Comparison of ENCODE assay signal across 14 cellular contexts in the genomic region with DNA sequence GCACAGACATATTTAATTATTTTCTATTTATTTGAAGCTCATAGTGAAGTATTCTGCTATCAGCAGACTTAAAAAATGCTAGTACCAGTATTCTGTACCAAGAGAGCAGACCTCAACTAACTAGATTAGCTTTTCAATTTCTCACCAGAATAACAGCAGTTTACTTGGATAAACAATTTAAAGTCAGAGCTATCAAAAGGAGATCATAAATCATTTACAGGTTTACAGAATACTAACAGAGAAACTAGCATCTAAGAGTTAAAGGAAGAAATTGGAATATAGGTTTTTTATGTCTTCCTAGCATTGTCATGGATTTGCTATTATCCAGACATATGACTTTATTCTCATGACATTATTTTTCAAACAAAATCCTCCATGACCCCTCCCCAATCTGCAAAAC.
DNase-seq lines count a peak whose midpoint lies in the region; ATAC-seq and TF ChIP-seq lines count a peak whose summit lies in the region.
"Had no signal": no experiment of that assay in that cellular context is flagged by ENCODE, and none has a peak within 500 bp of the region (broad histone marks: within the 10 kb centered on the region; RNA-seq: fewer than 3 reads in every experiment).

No MANE protein-coding gene starts in this region.

- H3K9me3 ChIP-seq in BLaER1 treated with 17β-estradiol and CSF1 and Interleukin-3, amounts not matched to agents 10 nM and 100 nM (replicated peaks in 1 of 11): peaks cover 0 to 4% (median 0%) of the 10 kb centered on the region in 11 experiments; a peak in 1 of 22 replicates
- H3K9me3 ChIP-seq in HEK293 (ENCODE audit: control insufficient read depth, insufficient read depth, low read depth, low read length) (no peaks in the 10 kb centered on the region), neutrophil (no peaks in the 10 kb centered on the region)

- no peak overlapping the region for H3K4me3 Mint-ChIP-seq in central memory CD8-positive, alpha-beta T cell

- peaks cover 53% of the 10 kb centered on the region for H3K4me1 Mint-ChIP-seq in central memory CD8-positive, alpha-beta T cell

- POLR2A ChIA-PET in HEK293 (lab: Yijun Ruan, JAX): no interaction called here
- POLR2A ChIA-PET in RWPE1 (lab: Yijun Ruan, JAX; ENCODE audit: low non-redundant PET): no interaction called here

- H3K9ac ChIP-seq in BLaER1 treated with 17β-estradiol and CSF1 and Interleukin-3, amounts not matched to agents 10 nM and 100 nM: no peak overlapping the region

- no peaks in the 10 kb centered on the region for H3K27me3 ChIP-seq in BLaER1 treated with 17β-estradiol and CSF1 and Interleukin-3, amounts not matched to agents 10 nM and 100 nM
- no peaks in the 10 kb centered on the region for H3K27me3 ChIP-seq in neutrophil

- H3K27ac ChIP-seq in BLaER1 treated with 17β-estradiol and CSF1 and Interleukin-3, amounts not matched to agents 10 nM and 100 nM: no peak overlapping the region; a peak in 1 of 22 replicates
- H3K27ac ChIP-seq in HEK293 (ENCODE audit: extremely low read depth, low read depth, low read length) (no peak overlapping the region), neutrophil (peak overlapping the region; percentile 98), RWPE1 (no peak overlapping the region)
- H3K27ac ChIP-seq: WERI-Rb-1 had no signal

- CTCF ChIA-PET in HEK293 (lab: Yijun Ruan, JAX) (interaction anchor here (1.3 to 2.6 kb wide), 2 partner anchors 21 to 117 kb away, joined by 6 to 10 read pairs; no protein-coding TSS in a partner anchor), RWPE1 (lab: Yijun Ruan, JAX) (interaction anchor here (0.7 kb wide), 1 partner anchor 25 kb away, joined by 4 read pairs; no protein-coding TSS in a partner anchor)

- H3K9me3 Mint-ChIP-seq in central memory CD8-positive, alpha-beta T cell: no peaks in the 10 kb centered on the region

- TF ChIP-seq CTCF in HEK293 (tag by site-specific recombination; IDR thresholded peaks at IDR 0.05) (no peak), neutrophil (IDR thresholded peaks at IDR 0.05) (no peak), RWPE1 (conservative IDR thresholded peaks at IDR 0.05; ENCODE audit: low read depth) (no peak)

- peaks cover 19 to 46% (median 31%) of the 10 kb centered on the region in 11 experiments; a peak in 19 of 22 replicates for H3K36me3 ChIP-seq in BLaER1 treated with 17β-estradiol and CSF1 and Interleukin-3, amounts not matched to agents 10 nM and 100 nM
- peaks cover 12 to 19% of the 10 kb centered on the region in 2 experiments for H3K36me3 ChIP-seq in HEK293 (ENCODE audit: control insufficient read depth in 2 of 2, insufficient read depth in 1 of 2, low read length in 2 of 2)
- H3K36me3 ChIP-seq in neutrophil: peaks cover 4% of the 10 kb centered on the region

- DNase-seq in central memory CD8-positive, alpha-beta T cell (ENCODE audit: low spot score in 2 of 2): no peak
- no peak for DNase-seq in NCI-H2196 treated with DMSO at 0.1 percent for 48 hours (lab: John Stamatoyannopoulos, UW; ENCODE audit: unreplicated experiment)
- no peak for DNase-seq in SIG-M5 (lab: John Stamatoyannopoulos, UW)
- DNase-seq in RWPE1 (ENCODE audit: low spot score): no peak
- DNase-seq in NCI-H748 (lab: John Stamatoyannopoulos, UW; ENCODE audit: unreplicated experiment): no peak
- DNase-seq: H7, Karpas-422, NCI-H1436, nucleus accumbens, substantia nigra, WERI-Rb-1 had no signal

- H3K4me2 ChIP-seq in BLaER1 treated with 17β-estradiol and CSF1 and Interleukin-3, amounts not matched to agents 10 nM and 100 nM: peak overlapping the region in 6 of 11 experiments; percentile 3 to 98 (median 96); a peak in 6 of 22 replicates

- peaks cover 21 to 36% (median 33%) of the 10 kb centered on the region in 10 experiments for H3K4me1 ChIP-seq in BLaER1 treated with 17β-estradiol and CSF1 and Interleukin-3, amounts not matched to agents 10 nM and 100 nM
- H3K4me1 ChIP-seq in HEK293 (ENCODE audit: control insufficient read depth, insufficient read depth, low read length) (peaks cover 18% of the 10 kb centered on the region; the same call in 1 of the 2 replicates), neutrophil (ENCODE audit: control insufficient read depth in 1 of 2, insufficient read depth in 1 of 2, low read depth in 1 of 2, low read length in 1 of 2) (peaks cover 37 to 53% of the 10 kb centered on the region in 2 experiments)

- peaks cover 25 to 77% (median 62%) of the 10 kb centered on the region in 11 experiments for H4K20me1 ChIP-seq in BLaER1 treated with 17β-estradiol and CSF1 and Interleukin-3, amounts not matched to agents 10 nM and 100 nM

- ATAC-seq in central memory CD8-positive, alpha-beta T cell (replicated peaks; ENCODE audit: extremely low read depth, poor library complexity, severe bottlenecking): no peak

- no peak overlapping the region for H3K4me3 ChIP-seq in BLaER1 treated with 17β-estradiol and CSF1 and Interleukin-3, amounts not matched to agents 10 nM and 100 nM
- H3K4me3 ChIP-seq in HEK293 (ENCODE audit: low read depth, low read length) (no peak overlapping the region), neutrophil (ENCODE audit: low read depth in 1 of 2, low read length in 1 of 2) (no peak overlapping the region)

- no peaks in the 10 kb centered on the region for H3K27me3 Mint-ChIP-seq in central memory CD8-positive, alpha-beta T cell

- peaks cover 39% of the 10 kb centered on the region for H3K36me3 Mint-ChIP-seq in central memory CD8-positive, alpha-beta T cell (ENCODE audit: insufficient read depth)

- H3K27ac Mint-ChIP-seq in central memory CD8-positive, alpha-beta T cell (ENCODE audit: low read depth): peak overlapping the region; percentile 94

TF ChIP-seq in HEK293, 187 proteins besides CTCF, POLR2A, EP300 and RAD21:
- TF ChIP-seq ZNF776 (tag by site-specific recombination; IDR thresholded peaks at IDR 0.05; ENCODE audit: borderline replicate concordance): no peak
- TF ChIP-seq, protein P1, sequence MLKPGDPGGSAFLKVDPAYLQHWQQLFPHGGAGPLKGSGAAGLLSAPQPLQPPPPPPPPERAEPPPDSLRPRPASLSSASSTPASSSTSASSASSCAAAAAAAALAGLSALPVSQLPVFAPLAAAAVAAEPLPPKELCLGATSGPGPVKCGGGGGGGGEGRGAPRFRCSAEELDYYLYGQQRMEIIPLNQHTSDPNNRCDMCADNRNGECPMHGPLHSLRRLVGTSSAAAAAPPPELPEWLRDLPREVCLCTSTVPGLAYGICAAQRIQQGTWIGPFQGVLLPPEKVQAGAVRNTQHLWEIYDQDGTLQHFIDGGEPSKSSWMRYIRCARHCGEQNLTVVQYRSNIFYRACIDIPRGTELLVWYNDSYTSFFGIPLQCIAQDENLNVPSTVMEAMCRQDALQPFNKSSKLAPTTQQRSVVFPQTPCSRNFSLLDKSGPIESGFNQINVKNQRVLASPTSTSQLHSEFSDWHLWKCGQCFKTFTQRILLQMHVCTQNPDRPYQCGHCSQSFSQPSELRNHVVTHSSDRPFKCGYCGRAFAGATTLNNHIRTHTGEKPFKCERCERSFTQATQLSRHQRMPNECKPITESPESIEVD (tag by site-specific recombination; IDR thresholded peaks at IDR 0.05): peak; percentile 72
